Comparison of ENCODE assay signal across 14 cellular contexts in the genomic region with DNA sequence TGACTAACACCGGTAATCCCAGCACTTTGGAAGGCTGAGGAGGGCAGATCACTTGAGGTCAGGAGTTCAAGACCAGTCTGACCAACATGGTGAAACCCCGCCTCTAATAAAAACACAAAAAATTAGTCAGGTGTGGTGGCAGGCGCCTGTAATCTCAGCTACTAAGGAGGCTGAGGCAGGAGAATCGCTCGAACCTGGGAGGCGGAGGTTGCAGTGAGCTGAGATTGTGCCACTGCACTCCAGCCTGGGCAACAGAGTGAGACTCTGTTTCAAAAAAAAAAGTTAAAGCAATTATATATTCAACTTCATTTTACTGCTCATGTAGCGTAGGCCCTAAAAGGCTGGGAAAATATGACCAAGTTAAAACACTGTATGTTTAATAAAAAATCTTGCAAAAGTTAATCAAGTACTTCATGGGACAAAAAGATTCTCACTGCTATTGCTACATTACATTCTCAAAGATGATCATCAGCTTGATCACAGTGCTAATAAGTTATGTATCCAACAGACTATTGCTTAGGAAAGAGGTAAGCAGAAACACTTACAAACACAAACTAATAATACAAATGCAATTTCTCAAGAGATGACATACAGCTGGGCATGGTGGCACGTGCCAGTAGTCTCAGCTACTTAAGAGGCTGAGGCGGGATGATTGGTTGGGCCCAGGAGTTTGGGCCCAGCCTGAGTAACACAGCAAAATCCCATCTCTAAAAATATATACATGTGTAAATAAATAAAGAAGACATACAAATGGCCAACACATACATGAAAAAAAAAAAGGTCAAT. TPM values are rescaled to one million over a fixed set of nuclear protein-coding genes. Genes with fewer than 3 reads are reported as not detected.
DNase-seq lines count a peak whose midpoint lies in the region; ATAC-seq and TF ChIP-seq lines count a peak whose summit lies in the region.
"Had no signal": no experiment of that assay in that cellular context is flagged by ENCODE, and none has a peak within 500 bp of the region (broad histone marks: within the 10 kb centered on the region; RNA-seq: fewer than 3 reads in every experiment).

No MANE protein-coding gene starts in this region.

- no peak overlapping the region for H3K9ac ChIP-seq in DND-41 (ENCODE audit: low read depth, low read length)

- H3K4me3 ChIP-seq in AG10803 (ENCODE audit: low read length): no peak overlapping the region
- H3K4me3 ChIP-seq in DND-41 (ENCODE audit: low read depth in 1 of 2, low read length in 2 of 2): no peak overlapping the region
- H3K4me3 ChIP-seq in heart right ventricle: no peak overlapping the region

- H3K79me2 ChIP-seq in DND-41 (ENCODE audit: insufficient read depth, low read length): peaks cover 94% of the 10 kb centered on the region

- peaks cover 4% of the 10 kb centered on the region; the same call in 1 of the 2 replicates for H3K36me3 ChIP-seq in DND-41 (ENCODE audit: insufficient read depth, low read length)
- peaks cover 0 to 6% (median 0%) of the 10 kb centered on the region in 9 donors for H3K36me3 ChIP-seq in heart right ventricle
- H3K36me3 ChIP-seq: brain microvascular endothelial cell had no signal

- WGBS in heart right ventricle, 2 donors: 92 to 94% methylated on average over 9 of the region's 9 CpGs

- peaks cover 31% of the 10 kb centered on the region; the same call in 1 of the 2 replicates for H4K20me1 ChIP-seq in DND-41 (ENCODE audit: insufficient read depth, low read length)

- no peak overlapping the region for H2AFZ ChIP-seq in DND-41 (ENCODE audit: low read depth, low read length)

- H3K27me3 ChIP-seq in DND-41 (ENCODE audit: insufficient read depth, low read length, poor library complexity) (no peaks in the 10 kb centered on the region), heart right ventricle (no peaks in the 10 kb centered on the region)
- H3K27me3 ChIP-seq: brain microvascular endothelial cell had no signal

- peak overlapping the region in 1 of 2 donors; percentile 9 for H3K27ac Mint-ChIP-seq in T-cell
- H3K27ac Mint-ChIP-seq in immature natural killer cell: peak overlapping the region in 1 of 6 donors; percentile 62
- H3K27ac Mint-ChIP-seq in T-helper 17 cell: no peak overlapping the region

- CTCF ChIA-PET in T-cell (lab: Charles Lee): interaction anchor here in 1 of 2 donors (0.7 to 1.1 kb wide), 2 partner anchors 11 to 14 kb away, joined by 4 to 6 read pairs; no protein-coding TSS in a partner anchor

- TF ChIP-seq CTCF in AG10803 (conservative IDR thresholded peaks at IDR 0.05; ENCODE audit: low read length) (no peak), DND-41 (IDR thresholded peaks at IDR 0.05; ENCODE audit: borderline replicate concordance, extremely low read depth, low read length, poor library complexity, severe bottlenecking) (no peak), heart right ventricle (IDR thresholded peaks at IDR 0.05) (no peak)

- intact Hi-C loops in heart right ventricle (cut with DNase I): loop anchor here in 4 of 10 donors (5.0 to 10.0 kb wide), 4 partner anchors 105 to 818 kb away; partner anchors contain the start of genes SECISBP2L (in 2 of the 4), DUT (in 1 of the 4) and EID1 (in 1 of the 4)

- ATAC-seq in DND-41 (ENCODE audit: insufficient read depth, low read depth): no peak
- no peak for ATAC-seq in T-cell (replicated peaks in 1 of 4)
- ATAC-seq in heart right ventricle: no peak
- ATAC-seq in T-helper 17 cell: no peak

- peak; percentile 47 for DNase-seq in AG10803 (ENCODE audit: low read depth)
- DNase-seq in DND-41: no peak
- DNase-seq in T-cell: no peak
- DNase-seq in immature natural killer cell: no peak
- no peak for DNase-seq in GOT3 (lab: John Stamatoyannopoulos, UW)
- DNase-seq in COLO668 (lab: John Stamatoyannopoulos, UW; ENCODE audit: unreplicated experiment): no peak
- DNase-seq in heart right ventricle: no peak
- DNase-seq in T-helper 17 cell: no peak
- DNase-seq: brain microvascular endothelial cell; effector memory CD4-positive, alpha-beta T cell; NCI-H187 treated with DMSO at 0.1 percent for 48 hours; NCI-H526; substantia nigra had no signal

- H3K4me3 Mint-ChIP-seq in T-cell (peak overlapping the region; percentile 56 to 100 (median 99)), immature natural killer cell (peak overlapping the region in 3 of 5 donors; percentile 40 to 100 (median 56)), T-helper 17 cell (no peak overlapping the region)

- H3K27ac ChIP-seq in DND-41 (ENCODE audit: low read length) (no peak overlapping the region), heart right ventricle (no peak overlapping the region)
- H3K27ac ChIP-seq: brain microvascular endothelial cell, C4-2B had no signal

- H3K36me3 Mint-ChIP-seq in T-cell (peaks cover 10% of the 10 kb centered on the region), immature natural killer cell (no peaks in the 10 kb centered on the region), T-helper 17 cell (ENCODE audit: low read depth) (peaks cover 4% of the 10 kb centered on the region)

- H3K27me3 Mint-ChIP-seq in T-cell (no peaks in the 10 kb centered on the region), immature natural killer cell (ENCODE audit: low read depth in 3 of 3) (peaks cover 3 to 7% (median 6%) of the 10 kb centered on the region in 3 donors), T-helper 17 cell (no peaks in the 10 kb centered on the region)

- no peaks in the 10 kb centered on the region for H3K9me3 Mint-ChIP-seq in T-cell
- H3K9me3 Mint-ChIP-seq in immature natural killer cell: no peaks in the 10 kb centered on the region

- H3K4me1 ChIP-seq in DND-41 (ENCODE audit: insufficient read depth, low read length): peaks cover 36% of the 10 kb centered on the region
- H3K4me1 ChIP-seq in heart right ventricle: peaks cover 2 to 74% (median 58%) of the 10 kb centered on the region in 9 donors

- H3K4me1 Mint-ChIP-seq in T-cell: peaks cover 76 to 77% (median 76%) of the 10 kb centered on the region in 3 donors
- H3K4me1 Mint-ChIP-seq in immature natural killer cell: peaks cover 58 to 76% of the 10 kb centered on the region in 2 donors
- peaks cover 41% of the 10 kb centered on the region for H3K4me1 Mint-ChIP-seq in T-helper 17 cell

- H3K4me2 ChIP-seq in DND-41 (ENCODE audit: insufficient read depth, low read length): peak overlapping the region; percentile 78; the same call in 1 of the 2 replicates

- POLR2A ChIA-PET in T-cell (lab: Charles Lee): interaction anchor here (0.5 to 0.7 kb wide), 2 partner anchors 121 to 899 kb away, joined by 4 to 6 read pairs; no protein-coding TSS in a partner anchor

- H3K9me3 ChIP-seq in DND-41 (ENCODE audit: insufficient read depth, low read length, severe bottlenecking) (no peaks in the 10 kb centered on the region), heart right ventricle (no peaks in the 10 kb centered on the region), T-helper 17 cell (ENCODE audit: control insufficient read depth, low read length, poor library complexity, severe bottlenecking) (no peaks in the 10 kb centered on the region)

RNA-seq across cellular contexts. Expression of gene COPS2, which starts 2.7 kb away (rescaled TPM):
- total RNA-seq in T-cell (100 to 1,000 TPM in 1 of 5 donors, 10 to 100 TPM in 4; 41.3 to 104 (median 45.6) TPM), heart right ventricle (10 to 100 TPM; 71.3 to 91.8 (median 86.8) TPM), T-helper 17 cell (100 to 1,000 TPM in 1 of 2 donors, 10 to 100 TPM in 1; 95.8 to 107 TPM)
- polyA plus RNA-seq in immature natural killer cell (10 to 100 TPM; 18.1 to 30.0 (median 21.6) TPM), heart right ventricle (10 to 100 TPM; 23.8 to 40.6 TPM)

RNA-seq across cellular contexts. Expression of gene GALK2, which starts 17.3 kb away (rescaled TPM):
- total RNA-seq in T-cell: 10 to 100 TPM; 18.5 to 26.3 (median 25.7) TPM
- polyA plus RNA-seq in immature natural killer cell: 10 to 100 TPM in 2 of 3 donors, 1 to 10 TPM in 1; 8.8 to 25.1 (median 18.1) TPM
- total RNA-seq in heart right ventricle: 10 to 100 TPM; 28.6 to 43.9 (median 37.6) TPM
- 10 to 100 TPM in 1 of 2 donors, 1 to 10 TPM in 1; 6.2 to 30.5 TPM for polyA plus RNA-seq in heart right ventricle
- 10 to 100 TPM; 23.3 to 25.2 TPM for total RNA-seq in T-helper 17 cell
